1 cellular context compared by ENCODE assay signal in the genomic region with DNA sequence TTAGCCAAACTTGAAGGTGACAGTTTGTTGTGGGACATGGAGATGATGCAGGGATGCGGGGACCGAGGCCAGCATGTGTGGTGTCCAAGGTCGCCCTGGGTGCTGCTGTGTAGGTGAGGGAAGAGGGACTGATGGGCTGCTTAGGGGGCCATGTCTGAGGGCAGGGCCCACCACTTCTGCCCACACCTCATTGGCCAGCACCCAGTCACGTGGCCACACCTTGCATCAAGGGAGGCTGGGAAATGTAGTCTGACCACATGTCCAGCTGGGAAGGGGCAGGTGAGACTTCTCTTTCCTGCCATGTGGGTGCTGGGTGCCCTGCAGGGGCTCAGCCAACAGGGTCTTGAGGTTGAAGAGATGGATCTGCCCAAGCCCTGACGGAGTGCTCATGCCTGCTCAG.
A peak's percentile ranks its signal among the peaks of the same experiment; 100 is the strongest.
TF ChIP-seq lines count a peak whose summit lies in the region.

No MANE protein-coding gene starts in this region.

TF ChIP-seq in GM12878, 131 proteins besides CTCF, POLR2A, EP300 and RAD21 (continued from another document):
- TF ChIP-seq, protein P1, sequence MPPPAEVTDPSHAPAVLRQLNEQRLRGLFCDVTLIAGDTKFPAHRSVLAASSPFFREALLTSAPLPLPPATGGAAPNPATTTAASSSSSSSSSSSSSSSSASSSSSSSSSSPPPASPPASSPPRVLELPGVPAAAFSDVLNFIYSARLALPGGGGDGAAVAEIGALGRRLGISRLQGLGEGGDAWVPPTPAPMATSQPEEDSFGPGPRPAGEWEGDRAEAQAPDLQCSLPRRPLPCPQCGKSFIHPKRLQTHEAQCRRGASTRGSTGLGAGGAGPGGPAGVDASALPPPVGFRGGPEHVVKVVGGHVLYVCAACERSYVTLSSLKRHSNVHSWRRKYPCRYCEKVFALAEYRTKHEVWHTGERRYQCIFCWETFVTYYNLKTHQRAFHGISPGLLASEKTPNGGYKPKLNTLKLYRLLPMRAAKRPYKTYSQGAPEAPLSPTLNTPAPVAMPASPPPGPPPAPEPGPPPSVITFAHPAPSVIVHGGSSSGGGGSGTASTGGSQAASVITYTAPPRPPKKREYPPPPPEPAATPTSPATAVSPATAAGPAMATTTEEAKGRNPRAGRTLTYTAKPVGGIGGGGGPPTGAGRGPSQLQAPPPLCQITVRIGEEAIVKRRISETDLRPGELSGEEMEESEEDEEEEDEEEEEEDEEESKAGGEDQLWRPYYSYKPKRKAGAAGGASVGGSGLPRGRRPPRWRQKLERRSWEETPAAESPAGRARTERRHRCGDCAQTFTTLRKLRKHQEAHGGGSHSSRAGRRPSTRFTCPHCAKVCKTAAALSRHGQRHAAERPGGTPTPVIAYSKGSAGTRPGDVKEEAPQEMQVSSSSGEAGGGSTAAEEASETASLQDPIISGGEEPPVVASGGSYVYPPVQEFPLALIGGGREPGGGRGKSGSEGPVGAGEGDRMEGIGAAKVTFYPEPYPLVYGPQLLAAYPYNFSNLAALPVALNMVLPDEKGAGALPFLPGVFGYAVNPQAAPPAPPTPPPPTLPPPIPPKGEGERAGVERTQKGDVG (CRISPR knock-in tag; IDR thresholded peaks at IDR 0.05): no peak
- no peak for TF ChIP-seq BACH1 (IDR thresholded peaks at IDR 0.05; ENCODE audit: borderline replicate concordance)
- no peak for TF ChIP-seq LARP7 (IDR thresholded peaks at IDR 0.05)
- TF ChIP-seq, protein P2, sequence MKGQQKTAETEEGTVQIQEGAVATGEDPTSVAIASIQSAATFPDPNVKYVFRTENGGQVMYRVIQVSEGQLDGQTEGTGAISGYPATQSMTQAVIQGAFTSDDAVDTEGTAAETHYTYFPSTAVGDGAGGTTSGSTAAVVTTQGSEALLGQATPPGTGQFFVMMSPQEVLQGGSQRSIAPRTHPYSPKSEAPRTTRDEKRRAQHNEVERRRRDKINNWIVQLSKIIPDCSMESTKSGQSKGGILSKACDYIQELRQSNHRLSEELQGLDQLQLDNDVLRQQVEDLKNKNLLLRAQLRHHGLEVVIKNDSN (IDR thresholded peaks at IDR 0.05; ENCODE audit: borderline replicate concordance, extremely low read length, insufficient read depth, low read depth, low read length): peak; percentile 93
- peak; percentile 54 for TF ChIP-seq RAD51 (IDR thresholded peaks at IDR 0.05)
- TF ChIP-seq YY1 (IDR thresholded peaks at IDR 0.05; ENCODE audit: low read depth, low read length): peak; percentile 79
- TF ChIP-seq HDAC2 (IDR thresholded peaks at IDR 0.05): no peak
- no peak for TF ChIP-seq STAT3 (IDR thresholded peaks at IDR 0.05; ENCODE audit: low read depth, low read length)
- no peak for TF ChIP-seq ZNF622 (IDR thresholded peaks at IDR 0.05)
- no peak for TF ChIP-seq FOS (IDR thresholded peaks at IDR 0.05; ENCODE audit: borderline replicate concordance, extremely low read depth, insufficient read length)
- no peak for TF ChIP-seq NFYA (IDR thresholded peaks at IDR 0.05; ENCODE audit: borderline replicate concordance, low read depth, low read length)
- TF ChIP-seq CHD2 (IDR thresholded peaks at IDR 0.05; ENCODE audit: borderline replicate concordance, low read depth, low read length): no peak
- no peak for TF ChIP-seq BRCA1 (IDR thresholded peaks at IDR 0.05; ENCODE audit: low read depth, low read length)
- no peak for TF ChIP-seq FOXM1 (IDR thresholded peaks at IDR 0.05; ENCODE audit: low read depth, low read length)
- no peak for TF ChIP-seq RFX5 (IDR thresholded peaks at IDR 0.05; ENCODE audit: low read depth, low read length)
- TF ChIP-seq, protein P3, sequence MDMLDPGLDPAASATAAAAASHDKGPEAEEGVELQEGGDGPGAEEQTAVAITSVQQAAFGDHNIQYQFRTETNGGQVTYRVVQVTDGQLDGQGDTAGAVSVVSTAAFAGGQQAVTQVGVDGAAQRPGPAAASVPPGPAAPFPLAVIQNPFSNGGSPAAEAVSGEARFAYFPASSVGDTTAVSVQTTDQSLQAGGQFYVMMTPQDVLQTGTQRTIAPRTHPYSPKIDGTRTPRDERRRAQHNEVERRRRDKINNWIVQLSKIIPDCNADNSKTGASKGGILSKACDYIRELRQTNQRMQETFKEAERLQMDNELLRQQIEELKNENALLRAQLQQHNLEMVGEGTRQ (IDR thresholded peaks at IDR 0.05; ENCODE audit: borderline replicate concordance, low read depth, low read length): peak; percentile 44
- TF ChIP-seq IKZF2 (IDR thresholded peaks at IDR 0.05): no peak
- no peak for TF ChIP-seq TCF3 (IDR thresholded peaks at IDR 0.05; ENCODE audit: borderline replicate concordance, insufficient read depth, low read depth, low read length)
- no peak for TF ChIP-seq SUPT20H (IDR thresholded peaks at IDR 0.05; ENCODE audit: borderline replicate concordance, control insufficient read depth, low read depth, low read length)
- no peak for TF ChIP-seq SP1 (IDR thresholded peaks at IDR 0.05; ENCODE audit: low read depth, low read length)
- no peak for TF ChIP-seq MYC (IDR thresholded peaks at IDR 0.05; ENCODE audit: insufficient read depth, insufficient read length, insufficient replicate concordance, low read length, severe bottlenecking)
- peak; percentile 62 for TF ChIP-seq SIX5 (IDR thresholded peaks at IDR 0.05; ENCODE audit: low read depth, low read length, severe bottlenecking)
- no peak for TF ChIP-seq SMAD1 (IDR thresholded peaks at IDR 0.05; ENCODE audit: low read depth, partially characterized antibody)
- TF ChIP-seq POLR2AphosphoS5 (IDR thresholded peaks at IDR 0.05; ENCODE audit: low read length): no peak
- peak; percentile 56 for TF ChIP-seq HCFC1 (IDR thresholded peaks at IDR 0.05; ENCODE audit: low read length)
- no peak for TF ChIP-seq RELA (IDR thresholded peaks at IDR 0.05; ENCODE audit: borderline replicate concordance, partially characterized antibody)
- TF ChIP-seq, protein P4, sequence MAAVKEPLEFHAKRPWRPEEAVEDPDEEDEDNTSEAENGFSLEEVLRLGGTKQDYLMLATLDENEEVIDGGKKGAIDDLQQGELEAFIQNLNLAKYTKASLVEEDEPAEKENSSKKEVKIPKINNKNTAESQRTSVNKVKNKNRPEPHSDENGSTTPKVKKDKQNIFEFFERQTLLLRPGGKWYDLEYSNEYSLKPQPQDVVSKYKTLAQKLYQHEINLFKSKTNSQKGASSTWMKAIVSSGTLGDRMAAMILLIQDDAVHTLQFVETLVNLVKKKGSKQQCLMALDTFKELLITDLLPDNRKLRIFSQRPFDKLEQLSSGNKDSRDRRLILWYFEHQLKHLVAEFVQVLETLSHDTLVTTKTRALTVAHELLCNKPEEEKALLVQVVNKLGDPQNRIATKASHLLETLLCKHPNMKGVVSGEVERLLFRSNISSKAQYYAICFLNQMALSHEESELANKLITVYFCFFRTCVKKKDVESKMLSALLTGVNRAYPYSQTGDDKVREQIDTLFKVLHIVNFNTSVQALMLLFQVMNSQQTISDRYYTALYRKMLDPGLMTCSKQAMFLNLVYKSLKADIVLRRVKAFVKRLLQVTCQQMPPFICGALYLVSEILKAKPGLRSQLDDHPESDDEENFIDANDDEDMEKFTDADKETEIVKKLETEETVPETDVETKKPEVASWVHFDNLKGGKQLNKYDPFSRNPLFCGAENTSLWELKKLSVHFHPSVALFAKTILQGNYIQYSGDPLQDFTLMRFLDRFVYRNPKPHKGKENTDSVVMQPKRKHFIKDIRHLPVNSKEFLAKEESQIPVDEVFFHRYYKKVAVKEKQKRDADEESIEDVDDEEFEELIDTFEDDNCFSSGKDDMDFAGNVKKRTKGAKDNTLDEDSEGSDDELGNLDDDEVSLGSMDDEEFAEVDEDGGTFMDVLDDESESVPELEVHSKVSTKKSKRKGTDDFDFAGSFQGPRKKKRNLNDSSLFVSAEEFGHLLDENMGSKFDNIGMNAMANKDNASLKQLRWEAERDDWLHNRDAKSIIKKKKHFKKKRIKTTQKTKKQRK (IDR thresholded peaks at IDR 0.05; ENCODE audit: low read depth, low read length): no peak
- TF ChIP-seq ASH2L (IDR thresholded peaks at IDR 0.05; ENCODE audit: borderline replicate concordance, low read depth): no peak
